Comparison of ENCODE assay signal across 10 cellular contexts in genomic region chr16:89484088-89484501, GRCh38. TPM values are rescaled to one million over a fixed set of nuclear protein-coding genes. Genes with fewer than 3 reads are reported as not detected.
DNase-seq lines count a peak whose midpoint lies in the region; ATAC-seq and TF ChIP-seq lines count a peak whose summit lies in the region.
"Had no signal": no experiment of that assay in that cellular context is flagged by ENCODE, and none has a peak within 500 bp of the region (broad histone marks: within the 10 kb centered on the region; RNA-seq: fewer than 3 reads in every experiment).

No MANE protein-coding gene starts in this region.

- H3K4me3 ChIP-seq in transverse colon (no peak overlapping the region), mammary epithelial cell (replicated peaks in 1 of 3; ENCODE audit: insufficient read depth in 1 of 3, low read depth in 2 of 3, low read length in 3 of 3) (no peak overlapping the region), right atrium auricular region (no peak overlapping the region)

- in situ Hi-C loops in transverse colon (cut with MboI; ENCODE audit: low pct_ligation_motif_present in 1 of 4, low pct_unique_long_range_greater_than_20kb in 1 of 4, low sequenced_read_pairs in 3 of 4), result loop anchor here in 1 of 4 donors (10.0 kb wide), 1 partner anchor 69 kb away; no protein-coding TSS in a partner anchor
- in situ Hi-C loops in mammary epithelial cell (cut with MboI; ENCODE audit: low sequenced_read_pairs in 2 of 2), result loop anchor here in 1 of 2 donors (5.0 kb wide), 1 partner anchor 37 kb away; no protein-coding TSS in a partner anchor

- no peak for TF ChIP-seq POLR2A in transverse colon (IDR thresholded peaks at IDR 0.05)

- no peaks in the 10 kb centered on the region for H3K27me3 Mint-ChIP-seq in activated T-cell treated with anti-CD3 and anti-CD28 coated beads, Interleukin-2, amount 50 U/mL, for 72 hours (ENCODE audit: low read depth)
- H3K27me3 Mint-ChIP-seq in T-helper 1 cell treated with Interleukin-12 subunit alpha and Interleukin-12 subunit beta and Interleukin-4 antibody, amounts not matched to agents 30 μg/mL and 1 μg/mL, for 36 hours (ENCODE audit: low read depth), result no peaks in the 10 kb centered on the region

- H3K9me3 Mint-ChIP-seq in activated T-cell treated with anti-CD3 and anti-CD28 coated beads, Interleukin-2, amount 50 U/mL, for 72 hours, result no peaks in the 10 kb centered on the region
- no peaks in the 10 kb centered on the region for H3K9me3 Mint-ChIP-seq in T-helper 1 cell treated with Interleukin-12 subunit alpha and Interleukin-12 subunit beta and Interleukin-4 antibody, amounts not matched to agents 30 μg/mL and 1 μg/mL, for 36 hours

- no peak overlapping the region for H3K4me2 ChIP-seq in mammary epithelial cell (ENCODE audit: insufficient read depth, low read depth, low read length)

- H3K4me3 Mint-ChIP-seq in activated T-cell treated with anti-CD3 and anti-CD28 coated beads, Interleukin-2, amount 50 U/mL, for 72 hours, result peak overlapping the region; percentile 90 to 99
- H3K4me3 Mint-ChIP-seq in T-helper 1 cell treated with Interleukin-12 subunit alpha and Interleukin-12 subunit beta and Interleukin-4 antibody, amounts not matched to agents 30 μg/mL and 1 μg/mL, for 36 hours, result peak overlapping the region; percentile 86

- H3K9ac ChIP-seq in mammary epithelial cell (ENCODE audit: insufficient read depth, low read length), result no peak overlapping the region

- no TSS peak for BruUV-seq in mammary epithelial cell (replicated peaks; lab: Mats Ljungman, UMichigan)

- H3K9me3 ChIP-seq in transverse colon (no peaks in the 10 kb centered on the region), mammary epithelial cell (replicated peaks; ENCODE audit: insufficient read depth, low read length) (no peaks in the 10 kb centered on the region), right atrium auricular region (no peaks in the 10 kb centered on the region)

- H3K27ac ChIP-seq in foreskin keratinocyte (peak overlapping the region; percentile 19), transverse colon (peak overlapping the region; percentile 84 to 85 (median 84)), mammary epithelial cell (ENCODE audit: insufficient read depth, low read depth, low read length) (no peak overlapping the region), right atrium auricular region (no peak overlapping the region)

- H2AFZ ChIP-seq in mammary epithelial cell (ENCODE audit: low read depth, low read length), result no peak overlapping the region

- peaks cover 32% of the 10 kb centered on the region for H4K20me1 ChIP-seq in mammary epithelial cell (ENCODE audit: insufficient read depth, low read length)

- DNase-seq in activated T-cell treated with anti-CD3 and anti-CD28 coated beads, Interleukin-2, amount 50 U/mL, for 72 hours, result no peak
- DNase-seq in activated T-cell treated with anti-CD3 and anti-CD28 coated beads, Interleukin-2, amount 50 U/mL, for 1 hour, result no peak
- DNase-seq in foreskin keratinocyte, result no peak
- no peak for DNase-seq in transverse colon
- DNase-seq in mammary epithelial cell, result no peak
- no peak for DNase-seq in right atrium auricular region (ENCODE audit: low spot score)
- DNase-seq: H7, NCI-H510A treated with DMSO at 0.1 percent for 48 hours had no signal

- H3K36me3 Mint-ChIP-seq in activated T-cell treated with anti-CD3 and anti-CD28 coated beads, Interleukin-2, amount 50 U/mL, for 72 hours (ENCODE audit: insufficient read depth in 2 of 2), result peaks cover 16 to 40% of the 10 kb centered on the region in 2 donors
- peaks cover 24% of the 10 kb centered on the region for H3K36me3 Mint-ChIP-seq in T-helper 1 cell treated with Interleukin-12 subunit alpha and Interleukin-12 subunit beta and Interleukin-4 antibody, amounts not matched to agents 30 μg/mL and 1 μg/mL, for 36 hours (ENCODE audit: low read depth)

- no peak for TF ChIP-seq EP300 in transverse colon (IDR thresholded peaks at IDR 0.05; ENCODE audit: low read depth)

- no peak for TF ChIP-seq CTCF in foreskin keratinocyte (conservative IDR thresholded peaks at IDR 0.05)
- TF ChIP-seq CTCF in transverse colon (IDR thresholded peaks at IDR 0.05), result no peak
- no peak for TF ChIP-seq CTCF in mammary epithelial cell (conservative IDR thresholded peaks at IDR 0.05 in 1 of 2, IDR thresholded peaks at IDR 0.05 in 1 of 2; ENCODE audit: extremely low read depth in 1 of 2, insufficient read depth in 1 of 2, low read depth in 1 of 2, low read length in 2 of 2)
- no peak for TF ChIP-seq CTCF in right atrium auricular region (IDR thresholded peaks at IDR 0.05)

- H3K4me1 ChIP-seq in foreskin keratinocyte, result peaks cover 44% of the 10 kb centered on the region
- H3K4me1 ChIP-seq in transverse colon, result peaks cover 66 to 89% (median 80%) of the 10 kb centered on the region in 4 donors
- peaks cover 40% of the 10 kb centered on the region for H3K4me1 ChIP-seq in mammary epithelial cell (ENCODE audit: insufficient read depth, low read length)
- H3K4me1 ChIP-seq in right atrium auricular region, result peaks cover 0 to 89% of the 10 kb centered on the region in 2 donors

- H3K27ac Mint-ChIP-seq in activated T-cell treated with anti-CD3 and anti-CD28 coated beads, Interleukin-2, amount 50 U/mL, for 72 hours, result peak overlapping the region; percentile 98
- H3K27ac Mint-ChIP-seq in T-helper 1 cell treated with Interleukin-12 subunit alpha and Interleukin-12 subunit beta and Interleukin-4 antibody, amounts not matched to agents 30 μg/mL and 1 μg/mL, for 36 hours, result peak overlapping the region; percentile 85

- ATAC-seq in activated T-cell treated with anti-CD3 and anti-CD28 coated beads, Interleukin-2, amount 50 U/mL, for 72 hours (replicated peaks in 1 of 2), result peak; percentile 31 to 48
- ATAC-seq in foreskin keratinocyte, result no peak
- ATAC-seq in GM21737 (IDR thresholded peaks at IDR 0.05; ENCODE audit: unreplicated experiment), result no peak

- CTCF ChIA-PET in mammary epithelial cell (lab: Charles Lee; ENCODE audit: low non-redundant PET), result no interaction called here

- dilution Hi-C loops in mammary epithelial cell (cut with HindIII; ENCODE audit: low sequenced_read_pairs), result loop anchor here (5.0 kb wide), 1 partner anchor 37 kb away; no protein-coding TSS in a partner anchor

- no peaks in the 10 kb centered on the region for H3K27me3 ChIP-seq in foreskin keratinocyte
- H3K27me3 ChIP-seq in transverse colon, result no peaks in the 10 kb centered on the region
- no peaks in the 10 kb centered on the region for H3K27me3 ChIP-seq in mammary epithelial cell (ENCODE audit: insufficient read depth, low read length)
- no peaks in the 10 kb centered on the region for H3K27me3 ChIP-seq in right atrium auricular region

- no peaks in the 10 kb centered on the region for H3K36me3 ChIP-seq in transverse colon
- peaks cover 5% of the 10 kb centered on the region for H3K36me3 ChIP-seq in mammary epithelial cell (ENCODE audit: insufficient read depth, low read length)
- no peaks in the 10 kb centered on the region for H3K36me3 ChIP-seq in right atrium auricular region

- H3K79me2 ChIP-seq in mammary epithelial cell (ENCODE audit: insufficient read depth, low read length), result peaks cover 100% of the 10 kb centered on the region

- WGBS in transverse colon (ENCODE audit: low coverage in 1 of 2), 2 donors, result 50 to 79% methylated on average over 2 of the region's 2 CpGs
- WGBS in mammary epithelial cell (ENCODE audit: low coverage, missing lambda C conversion rate), result 71% methylated on average over 2 of the region's 2 CpGs

- peaks cover 98% of the 10 kb centered on the region for H3K4me1 Mint-ChIP-seq in activated T-cell treated with anti-CD3 and anti-CD28 coated beads, Interleukin-2, amount 50 U/mL, for 72 hours (ENCODE audit: low read depth)
- peaks cover 75% of the 10 kb centered on the region for H3K4me1 Mint-ChIP-seq in T-helper 1 cell treated with Interleukin-12 subunit alpha and Interleukin-12 subunit beta and Interleukin-4 antibody, amounts not matched to agents 30 μg/mL and 1 μg/mL, for 36 hours (ENCODE audit: low read depth)

- intact Hi-C loops in transverse colon (cut with DNase I; ENCODE audit: low total_unique reads), result loop anchor here (10.0 kb wide), 1 partner anchor 149 kb away; no protein-coding TSS in a partner anchor
- intact Hi-C loops in mammary epithelial cell (cut with micrococcal nuclease), result no loop called here

RNA-seq across cellular contexts. Expression of gene ANKRD11, which starts 6.3 kb away (rescaled TPM):
- total RNA-seq in activated T-cell treated with anti-CD3 and anti-CD28 coated beads, Interleukin-2, amount 50 U/mL, for 72 hours, result 100 to 1,000 TPM; 204 to 215 TPM
- 67.0 and 73.2 TPM in 2 replicates for total RNA-seq in foreskin keratinocyte
- polyA plus RNA-seq in foreskin keratinocyte, result 45.8 and 54.3 TPM in 2 replicates
- 100 to 1,000 TPM; 109 to 281 (median 142) TPM for total RNA-seq in transverse colon
- 100 to 1,000 TPM in 1 of 2 donors, 10 to 100 TPM in 1; 97.4 to 224 TPM for total RNA-seq in mammary epithelial cell
- polyA plus RNA-seq in mammary epithelial cell, result 48.1 TPM
- 113 TPM for polyA minus RNA-seq in mammary epithelial cell
- total RNA-seq in right atrium auricular region, result 10 to 100 TPM; 55.2 to 68.1 TPM

RNA-seq across cellular contexts. Expression of gene SPG7, which starts 24.1 kb away (rescaled TPM):
- total RNA-seq in activated T-cell treated with anti-CD3 and anti-CD28 coated beads, Interleukin-2, amount 50 U/mL, for 72 hours, result 10 to 100 TPM; 67.4 to 82.1 TPM
- total RNA-seq in foreskin keratinocyte (66.2 and 70.7 TPM in 2 replicates), transverse colon (100 to 1,000 TPM; 168 to 408 (median 285) TPM), mammary epithelial cell (100 to 1,000 TPM in 1 of 2 donors, 10 to 100 TPM in 1; 91.9 to 102 TPM), right atrium auricular region (100 to 1,000 TPM in 1 of 2 donors, 10 to 100 TPM in 1; 72.8 to 216 TPM)
- polyA plus RNA-seq in foreskin keratinocyte (52.7 and 53.6 TPM in 2 replicates), mammary epithelial cell (49.6 TPM)
- 86.2 TPM for polyA minus RNA-seq in mammary epithelial cell

Comparison
In these comparisons a context has a peak if more than half of its experiments do, and no peak if none do; other contexts are left out.
1. ATAC-seq: peak in activated T-cell treated with anti-CD3 and anti-CD28 coated beads, Interleukin-2, amount 50 U/mL, for 72 hours (2 of 2); none in foreskin keratinocyte (single experiment) and GM21737 (single experiment).
2. H3K27ac ChIP-seq: peak in foreskin keratinocyte (single experiment) and transverse colon (4 of 4); none in mammary epithelial cell (single experiment) and right atrium auricular region (0 of 2).